ENCODE assay signal across 18 cellular contexts in the genomic region with DNA sequence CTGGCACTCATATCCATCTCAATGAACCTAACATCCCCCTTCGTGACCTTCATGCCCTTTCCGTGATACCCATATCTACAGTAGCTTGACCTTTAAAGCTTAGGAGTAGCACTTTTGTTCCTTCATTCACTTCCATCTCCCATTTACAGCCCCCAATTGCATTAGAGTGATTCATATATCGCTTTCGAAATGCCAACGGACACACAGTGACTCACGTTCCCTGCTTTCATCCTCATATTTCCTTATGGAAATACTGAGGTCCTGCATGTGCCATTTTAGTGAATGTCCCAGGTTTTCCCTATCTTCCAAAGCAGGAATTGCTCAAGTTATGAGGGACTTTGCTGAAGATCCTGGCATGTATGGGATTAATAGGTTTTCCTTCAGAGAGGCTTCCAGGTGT. TPM values are rescaled to one million over a fixed set of nuclear protein-coding genes. Genes with fewer than 3 reads are reported as not detected.
DNase-seq lines count a peak whose midpoint lies in the region; ATAC-seq and TF ChIP-seq lines count a peak whose summit lies in the region.
"Had no signal": no experiment of that assay in that cellular context is flagged by ENCODE, and none has a peak within 500 bp of the region (broad histone marks: within the 10 kb centered on the region; RNA-seq: fewer than 3 reads in every experiment).

No MANE protein-coding gene starts in this region.

- H3K4me1 Mint-ChIP-seq in naive thymus-derived CD8-positive, alpha-beta T cell: no peaks in the 10 kb centered on the region
- H3K4me1 Mint-ChIP-seq: memory B cell had no signal

- H3K27ac ChIP-seq in AG04450 (ENCODE audit: low read depth, low read length): no peak overlapping the region
- no peak overlapping the region for H3K27ac ChIP-seq in spleen
- no peak overlapping the region for H3K27ac ChIP-seq in esophagus muscularis mucosa (replicated peaks in 1 of 4)
- H3K27ac ChIP-seq: adrenal gland, upper lobe of left lung had no signal

- no peak overlapping the region for H3K27ac Mint-ChIP-seq in naive thymus-derived CD8-positive, alpha-beta T cell
- H3K27ac Mint-ChIP-seq: memory B cell, WTC11 had no signal

- H3K36me3 ChIP-seq in spleen (no peaks in the 10 kb centered on the region), esophagus muscularis mucosa (no peaks in the 10 kb centered on the region)
- H3K36me3 ChIP-seq: adrenal gland, upper lobe of left lung had no signal

- TF ChIP-seq POLR2A in spleen (IDR thresholded peaks at IDR 0.05) (no peak), esophagus muscularis mucosa (IDR thresholded peaks at IDR 0.05; ENCODE audit: low read depth) (no peak)

- 0 out of 2 replicates have a peak, but pooled peaks have one; percentile 12 for TF ChIP-seq CTCF in AG04450 (IDR thresholded peaks at IDR 0.05; ENCODE audit: low read depth, low read length)
- TF ChIP-seq CTCF in spleen (IDR thresholded peaks at IDR 0.05 in 8 of 11, conservative IDR thresholded peaks at IDR 0.05 in 3 of 11): no peak
- no peak for TF ChIP-seq CTCF in esophagus muscularis mucosa (IDR thresholded peaks at IDR 0.05)

- DNase-seq in AG04450 (ENCODE audit: low read depth, low spot score): no peak
- DNase-seq in HT1080 (ENCODE audit: low read depth): peak; percentile 88
- peak; percentile 73 for DNase-seq in amniotic epithelial cell (ENCODE audit: low read depth)
- DNase-seq in glomerular endothelial cell (ENCODE audit: extremely low read depth, low read depth, low spot score): peak; percentile 48
- no peak for DNase-seq in naive thymus-derived CD8-positive, alpha-beta T cell
- DNase-seq in germinal center (ENCODE audit: low spot score): no peak
- no peak for DNase-seq in spleen
- no peak for DNase-seq in esophagus muscularis mucosa (ENCODE audit: extremely low spot score)
- DNase-seq: activated CD8-positive, alpha-beta memory T cell treated with anti-CD3 and anti-CD28 coated beads, Interleukin-2, amount 50 U/mL, for 4 hours; adrenal gland; DMS79 treated with DMSO at 0.1 percent for 48 hours; NCI-H1694; NCI-H748 treated with DMSO at 0.1 percent for 48 hours; nucleus accumbens; stimulated activated CD4-positive, alpha-beta T cell treated with anti-CD3 and anti-CD28 coated beads, Interleukin-15, amount 100 ng/mL, for 24 hours; upper lobe of left lung had no signal

- CTCF ChIA-PET in AG04450 (lab: Charles Lee): interaction anchor here (0.5 to 7.8 kb wide), 5 partner anchors 9 to 414 kb away, joined by 3 to 58 read pairs (median 4); no protein-coding TSS in a partner anchor

- H3K27me3 ChIP-seq in AG04450 (ENCODE audit: control insufficient read depth, insufficient read depth, low read length): no peaks in the 10 kb centered on the region
- H3K27me3 ChIP-seq in spleen (replicated peaks in 1 of 7): no peaks in the 10 kb centered on the region
- no peaks in the 10 kb centered on the region for H3K27me3 ChIP-seq in esophagus muscularis mucosa
- H3K27me3 ChIP-seq: adrenal gland, upper lobe of left lung had no signal

- TF ChIP-seq EP300 in esophagus muscularis mucosa (IDR thresholded peaks at IDR 0.05): no peak

- intact Hi-C loops in spleen (cut with DNase I; ENCODE audit: low total_unique reads) (no loop called here), esophagus muscularis mucosa (cut with DNase I) (no loop called here)

- H3K4me1 ChIP-seq in spleen (no peaks in the 10 kb centered on the region), esophagus muscularis mucosa (peaks cover 0 to 23% (median 11%) of the 10 kb centered on the region in 4 donors)
- H3K4me1 ChIP-seq: adrenal gland, upper lobe of left lung had no signal

- H3K27me3 Mint-ChIP-seq in naive thymus-derived CD8-positive, alpha-beta T cell: peaks cover 4 to 29% (median 13%) of the 10 kb centered on the region in 5 donors

- WGBS in spleen, 5 donors: 88 to 94% (median 90%) methylated on average over 6 of the region's 6 CpGs
- 95% methylated on average over 6 of the region's 6 CpGs for WGBS in esophagus muscularis mucosa

- H3K36me3 Mint-ChIP-seq in naive thymus-derived CD8-positive, alpha-beta T cell: no peaks in the 10 kb centered on the region
- H3K36me3 Mint-ChIP-seq: memory B cell, WTC11 had no signal

- no peak for ATAC-seq in naive thymus-derived CD8-positive, alpha-beta T cell
- ATAC-seq: WTC11 had no signal

- POLR2A ChIA-PET in AG04450 (lab: Yijun Ruan, JAX): no interaction called here
- POLR2A ChIA-PET in naive thymus-derived CD8-positive, alpha-beta T cell (lab: Charles Lee): no interaction called here

- H3K4me3 Mint-ChIP-seq in naive thymus-derived CD8-positive, alpha-beta T cell: no peak overlapping the region
- H3K4me3 Mint-ChIP-seq: memory B cell, WTC11 had no signal

- H3K9me3 Mint-ChIP-seq in naive thymus-derived CD8-positive, alpha-beta T cell: no peaks in the 10 kb centered on the region
- H3K9me3 Mint-ChIP-seq: WTC11 had no signal

- H3K4me3 ChIP-seq in AG04450 (ENCODE audit: low read depth, low read length): no peak overlapping the region
- no peak overlapping the region for H3K4me3 ChIP-seq in spleen
- H3K4me3 ChIP-seq in esophagus muscularis mucosa: no peak overlapping the region
- H3K4me3 ChIP-seq: adrenal gland, upper lobe of left lung had no signal

- no peaks in the 10 kb centered on the region for H3K9me3 ChIP-seq in AG04450 (ENCODE audit: control insufficient read depth, insufficient read depth, low read length)
- no peaks in the 10 kb centered on the region for H3K9me3 ChIP-seq in spleen
- H3K9me3 ChIP-seq in esophagus muscularis mucosa: no peaks in the 10 kb centered on the region
- H3K9me3 ChIP-seq: adrenal gland, upper lobe of left lung had no signal

RNA-seq across cellular contexts. Expression of a gene that starts 44.3 kb away (rescaled TPM):
- 2.2 and 3.7 TPM in 2 replicates for polyA plus RNA-seq in AG04450 (2011; rRNA removed)
- polyA minus RNA-seq in AG04450 (2011; rRNA and poly(A)+ RNA removed): 1.2 and 2.0 TPM in 2 replicates
- total RNA-seq in HT1080 (2014; rRNA removed; shearing (Covaris generic)): 0.43 and 1.2 TPM in 2 replicates
- 1.5 and 2.9 TPM in 2 replicates for polyA plus RNA-seq in HT1080 (2015; cell fraction: cytosol; rRNA removed)
- 2.7 and 3.7 TPM in 2 replicates for polyA plus RNA-seq in HT1080 (2015; cell fraction: nucleus; rRNA removed)
- 0.15 and 0.58 TPM in 2 replicates for total RNA-seq in glomerular endothelial cell
- 1 to 10 TPM; 3.4 to 3.8 TPM for total RNA-seq in naive thymus-derived CD8-positive, alpha-beta T cell
- under 1 TPM; 0.19 to 0.62 (median 0.56) TPM for polyA plus RNA-seq in naive thymus-derived CD8-positive, alpha-beta T cell
- 1 to 10 TPM; 2.0 to 4.4 (median 2.7) TPM for total RNA-seq in spleen
- 1 to 10 TPM in 2 of 3 donors, under 1 TPM in 1; 0.76 to 3.7 (median 2.2) TPM for polyA plus RNA-seq in spleen
- total RNA-seq in esophagus muscularis mucosa: 10 to 100 TPM in 2 of 4 donors, 1 to 10 TPM in 2; 6.6 to 11.3 (median 10.1) TPM

RNA-seq across cellular contexts. Expression of a gene that starts 45.8 kb away (rescaled TPM):
- not detected in 2 replicates for polyA plus RNA-seq in AG04450 (2011; rRNA removed)
- polyA minus RNA-seq in AG04450 (2011; rRNA and poly(A)+ RNA removed): not detected in 2 replicates
- total RNA-seq in HT1080 (2014; rRNA removed; shearing (Covaris generic)): not detected in 2 replicates
- not detected in 2 replicates for polyA plus RNA-seq in HT1080 (2015; cell fraction: cytosol; rRNA removed)
- not detected in 2 replicates for polyA plus RNA-seq in HT1080 (2015; cell fraction: nucleus; rRNA removed)
- total RNA-seq in glomerular endothelial cell: not detected in 2 replicates
- total RNA-seq in naive thymus-derived CD8-positive, alpha-beta T cell: not detected
- polyA plus RNA-seq in naive thymus-derived CD8-positive, alpha-beta T cell: not detected
- not detected for total RNA-seq in spleen
- not detected for polyA plus RNA-seq in spleen
- 1 to 10 TPM in 1 of 4 donors, under 1 TPM in 3; 0.17 to 1.0 (median 0.62) TPM for total RNA-seq in esophagus muscularis mucosa
- total RNA-seq: WTC11 had no signal

Comparison
In these comparisons a context has a peak if more than half of its experiments do, and no peak if none do; other contexts are left out.
1. DNase-seq: peak in HT1080 (single experiment), amniotic epithelial cell (single experiment) and glomerular endothelial cell (single experiment); none in AG04450 (single experiment), naive thymus-derived CD8-positive, alpha-beta T cell (0 of 10), germinal center (single experiment), spleen (single experiment) and esophagus muscularis mucosa (single experiment).